In the genomic region with DNA sequence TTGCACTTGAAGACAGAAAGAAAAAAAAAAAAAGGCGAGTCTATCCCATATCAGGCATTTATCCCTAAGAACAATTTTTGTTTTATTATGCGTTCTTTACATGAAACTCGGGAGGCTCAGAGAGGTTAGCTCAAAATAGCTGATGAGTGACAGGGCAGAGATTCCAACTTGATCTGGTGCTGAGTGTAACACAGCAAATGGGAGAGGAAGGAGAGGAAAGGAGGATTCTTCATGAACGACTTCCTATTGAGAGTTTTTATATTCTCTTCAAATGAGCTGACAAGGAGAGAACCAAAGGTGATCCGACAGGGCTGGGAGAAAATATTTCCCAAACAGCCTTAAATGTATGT, we compare ENCODE assay signal across 1 cellular context.
TF ChIP-seq lines count a peak whose summit lies in the region.

No MANE protein-coding gene starts in this region.

TF ChIP-seq in HEK293, 187 proteins besides CTCF, POLR2A, EP300 and RAD21 (continued from another document):
- TF ChIP-seq, protein P1, sequence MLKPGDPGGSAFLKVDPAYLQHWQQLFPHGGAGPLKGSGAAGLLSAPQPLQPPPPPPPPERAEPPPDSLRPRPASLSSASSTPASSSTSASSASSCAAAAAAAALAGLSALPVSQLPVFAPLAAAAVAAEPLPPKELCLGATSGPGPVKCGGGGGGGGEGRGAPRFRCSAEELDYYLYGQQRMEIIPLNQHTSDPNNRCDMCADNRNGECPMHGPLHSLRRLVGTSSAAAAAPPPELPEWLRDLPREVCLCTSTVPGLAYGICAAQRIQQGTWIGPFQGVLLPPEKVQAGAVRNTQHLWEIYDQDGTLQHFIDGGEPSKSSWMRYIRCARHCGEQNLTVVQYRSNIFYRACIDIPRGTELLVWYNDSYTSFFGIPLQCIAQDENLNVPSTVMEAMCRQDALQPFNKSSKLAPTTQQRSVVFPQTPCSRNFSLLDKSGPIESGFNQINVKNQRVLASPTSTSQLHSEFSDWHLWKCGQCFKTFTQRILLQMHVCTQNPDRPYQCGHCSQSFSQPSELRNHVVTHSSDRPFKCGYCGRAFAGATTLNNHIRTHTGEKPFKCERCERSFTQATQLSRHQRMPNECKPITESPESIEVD (tag by site-specific recombination; IDR thresholded peaks at IDR 0.05): no peak
- TF ChIP-seq, protein P2, sequence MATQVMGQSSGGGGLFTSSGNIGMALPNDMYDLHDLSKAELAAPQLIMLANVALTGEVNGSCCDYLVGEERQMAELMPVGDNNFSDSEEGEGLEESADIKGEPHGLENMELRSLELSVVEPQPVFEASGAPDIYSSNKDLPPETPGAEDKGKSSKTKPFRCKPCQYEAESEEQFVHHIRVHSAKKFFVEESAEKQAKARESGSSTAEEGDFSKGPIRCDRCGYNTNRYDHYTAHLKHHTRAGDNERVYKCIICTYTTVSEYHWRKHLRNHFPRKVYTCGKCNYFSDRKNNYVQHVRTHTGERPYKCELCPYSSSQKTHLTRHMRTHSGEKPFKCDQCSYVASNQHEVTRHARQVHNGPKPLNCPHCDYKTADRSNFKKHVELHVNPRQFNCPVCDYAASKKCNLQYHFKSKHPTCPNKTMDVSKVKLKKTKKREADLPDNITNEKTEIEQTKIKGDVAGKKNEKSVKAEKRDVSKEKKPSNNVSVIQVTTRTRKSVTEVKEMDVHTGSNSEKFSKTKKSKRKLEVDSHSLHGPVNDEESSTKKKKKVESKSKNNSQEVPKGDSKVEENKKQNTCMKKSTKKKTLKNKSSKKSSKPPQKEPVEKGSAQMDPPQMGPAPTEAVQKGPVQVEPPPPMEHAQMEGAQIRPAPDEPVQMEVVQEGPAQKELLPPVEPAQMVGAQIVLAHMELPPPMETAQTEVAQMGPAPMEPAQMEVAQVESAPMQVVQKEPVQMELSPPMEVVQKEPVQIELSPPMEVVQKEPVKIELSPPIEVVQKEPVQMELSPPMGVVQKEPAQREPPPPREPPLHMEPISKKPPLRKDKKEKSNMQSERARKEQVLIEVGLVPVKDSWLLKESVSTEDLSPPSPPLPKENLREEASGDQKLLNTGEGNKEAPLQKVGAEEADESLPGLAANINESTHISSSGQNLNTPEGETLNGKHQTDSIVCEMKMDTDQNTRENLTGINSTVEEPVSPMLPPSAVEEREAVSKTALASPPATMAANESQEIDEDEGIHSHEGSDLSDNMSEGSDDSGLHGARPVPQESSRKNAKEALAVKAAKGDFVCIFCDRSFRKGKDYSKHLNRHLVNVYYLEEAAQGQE (tag by site-specific recombination; IDR thresholded peaks at IDR 0.05): no peak
- TF ChIP-seq, protein P3, sequence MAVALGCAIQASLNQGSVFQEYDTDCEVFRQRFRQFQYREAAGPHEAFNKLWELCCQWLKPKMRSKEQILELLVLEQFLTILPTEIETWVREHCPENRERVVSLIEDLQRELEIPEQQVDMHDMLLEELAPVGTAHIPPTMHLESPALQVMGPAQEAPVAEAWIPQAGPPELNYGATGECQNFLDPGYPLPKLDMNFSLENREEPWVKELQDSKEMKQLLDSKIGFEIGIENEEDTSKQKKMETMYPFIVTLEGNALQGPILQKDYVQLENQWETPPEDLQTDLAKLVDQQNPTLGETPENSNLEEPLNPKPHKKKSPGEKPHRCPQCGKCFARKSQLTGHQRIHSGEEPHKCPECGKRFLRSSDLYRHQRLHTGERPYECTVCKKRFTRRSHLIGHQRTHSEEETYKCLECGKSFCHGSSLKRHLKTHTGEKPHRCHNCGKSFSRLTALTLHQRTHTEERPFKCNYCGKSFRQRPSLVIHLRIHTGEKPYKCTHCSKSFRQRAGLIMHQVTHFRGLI (tag by site-specific recombination; IDR thresholded peaks at IDR 0.05): no peak
- TF ChIP-seq ZNF146 (tag by site-specific recombination; IDR thresholded peaks at IDR 0.05) (no peak), ZNF394 (tag by site-specific recombination; IDR thresholded peaks at IDR 0.05; ENCODE audit: borderline replicate concordance) (no peak), ZNF10 (tag by site-specific recombination; IDR thresholded peaks at IDR 0.05) (no peak), ZNF629 (tag by site-specific recombination; IDR thresholded peaks at IDR 0.05) (no peak)
- TF ChIP-seq, protein P4, sequence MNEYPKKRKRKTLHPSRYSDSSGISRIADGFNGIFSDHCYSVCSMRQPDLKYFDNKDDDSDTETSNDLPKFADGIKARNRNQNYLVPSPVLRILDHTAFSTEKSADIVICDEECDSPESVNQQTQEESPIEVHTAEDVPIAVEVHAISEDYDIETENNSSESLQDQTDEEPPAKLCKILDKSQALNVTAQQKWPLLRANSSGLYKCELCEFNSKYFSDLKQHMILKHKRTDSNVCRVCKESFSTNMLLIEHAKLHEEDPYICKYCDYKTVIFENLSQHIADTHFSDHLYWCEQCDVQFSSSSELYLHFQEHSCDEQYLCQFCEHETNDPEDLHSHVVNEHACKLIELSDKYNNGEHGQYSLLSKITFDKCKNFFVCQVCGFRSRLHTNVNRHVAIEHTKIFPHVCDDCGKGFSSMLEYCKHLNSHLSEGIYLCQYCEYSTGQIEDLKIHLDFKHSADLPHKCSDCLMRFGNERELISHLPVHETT (tag by site-specific recombination; IDR thresholded peaks at IDR 0.05): no peak
- TF ChIP-seq, protein P5, sequence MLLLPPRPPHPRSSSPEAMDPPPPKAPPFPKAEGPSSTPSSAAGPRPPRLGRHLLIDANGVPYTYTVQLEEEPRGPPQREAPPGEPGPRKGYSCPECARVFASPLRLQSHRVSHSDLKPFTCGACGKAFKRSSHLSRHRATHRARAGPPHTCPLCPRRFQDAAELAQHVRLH (tag by site-specific recombination; IDR thresholded peaks at IDR 0.05): no peak
